11 cellular contexts compared by ENCODE assay signal in the genomic region with DNA sequence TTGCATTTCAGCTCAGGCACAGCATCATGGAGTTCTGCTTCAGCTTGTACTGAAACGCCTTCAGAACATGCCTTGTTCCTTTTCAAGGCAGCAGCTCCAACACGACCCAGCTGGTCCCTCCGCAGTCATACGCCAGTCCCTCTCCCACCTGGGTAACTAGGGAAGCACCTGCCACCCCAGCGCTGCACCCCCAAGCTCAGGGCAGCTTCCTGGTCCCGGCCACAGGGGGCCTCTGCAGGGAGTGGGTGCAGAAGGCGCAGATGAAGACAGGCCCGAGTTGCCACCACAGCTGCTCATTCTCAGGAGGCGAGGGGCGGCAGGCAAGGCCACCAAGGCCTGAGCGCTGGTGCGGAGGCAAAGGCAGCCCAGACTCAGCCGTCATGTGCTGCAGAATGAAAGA. TPM values are rescaled to one million over a fixed set of nuclear protein-coding genes. Genes with fewer than 3 reads are reported as not detected.
DNase-seq lines count a peak whose midpoint lies in the region; ATAC-seq and TF ChIP-seq lines count a peak whose summit lies in the region.
"Had no signal": no experiment of that assay in that cellular context is flagged by ENCODE, and none has a peak within 500 bp of the region (broad histone marks: within the 10 kb centered on the region; RNA-seq: fewer than 3 reads in every experiment).

No MANE protein-coding gene starts in this region.

- H3K4me3 ChIP-seq in GM23248 (no peak overlapping the region), heart left ventricle (no peak overlapping the region)

- H3K27ac ChIP-seq in GM23248: peak overlapping the region; percentile 99
- peak overlapping the region in 9 of 12 donors; percentile 80 to 92 (median 83) for H3K27ac ChIP-seq in heart left ventricle

- H3K9me3 ChIP-seq in GM23248 (ENCODE audit: low read depth) (no peaks in the 10 kb centered on the region), heart left ventricle (no peaks in the 10 kb centered on the region)
- H3K9me3 ChIP-seq: neutrophil had no signal

- peaks cover 89% of the 10 kb centered on the region for H3K79me2 ChIP-seq in GM23248 (ENCODE audit: insufficient read depth)

- ATAC-seq in heart left ventricle: no peak
- peak in 1 of 2 donors; percentile 29 for ATAC-seq in stimulated activated naive B cell treated with anti-CD40 and anti-IgM and Interleukin-4, amounts not matched to agents 10 μg/mL and 1 μg/mL and 100 μg/mL, for 72 hours (replicated peaks)
- no peak for ATAC-seq in HG03175 (IDR thresholded peaks at IDR 0.05; ENCODE audit: unreplicated experiment)

- H3K36me3 Mint-ChIP-seq in activated CD4-positive, alpha-beta memory T cell treated with anti-CD3 and anti-CD28 coated beads, Interleukin-2, amount 10 ng/mL, durations not matched to agents 7 days and 5 days (ENCODE audit: low read depth): peaks cover 94% of the 10 kb centered on the region
- H3K36me3 Mint-ChIP-seq in stimulated activated naive B cell treated with anti-CD40 and anti-IgM and Interleukin-4, amounts not matched to agents 10 μg/mL and 1 μg/mL and 100 μg/mL, for 72 hours: peaks cover 71 to 78% of the 10 kb centered on the region in 2 donors

- H3K4me2 ChIP-seq in GM23248 (ENCODE audit: unreplicated experiment): no peak overlapping the region

- H3K27ac Mint-ChIP-seq in activated CD4-positive, alpha-beta memory T cell treated with anti-CD3 and anti-CD28 coated beads, Interleukin-2, amount 10 ng/mL, durations not matched to agents 7 days and 5 days: peak overlapping the region; percentile 95
- peak overlapping the region; percentile 91 for H3K27ac Mint-ChIP-seq in stimulated activated naive B cell treated with anti-CD40 and anti-IgM and Interleukin-4, amounts not matched to agents 10 μg/mL and 1 μg/mL and 100 μg/mL, for 72 hours

- in situ Hi-C loops in GM23248 (cut with MboI): no loop called here

- no peak for TF ChIP-seq POLR2A in heart left ventricle (IDR thresholded peaks at IDR 0.05)

- H3K36me3 ChIP-seq in GM23248 (ENCODE audit: low read depth): peaks cover 34% of the 10 kb centered on the region
- peaks cover 3 to 98% (median 77%) of the 10 kb centered on the region in 9 donors for H3K36me3 ChIP-seq in heart left ventricle

- H4K20me1 ChIP-seq in GM23248 (ENCODE audit: insufficient read depth): no peaks in the 10 kb centered on the region; the same call in 1 of the 2 replicates

- H3K4me1 ChIP-seq in GM23248 (ENCODE audit: insufficient read depth) (peaks cover 72% of the 10 kb centered on the region), heart left ventricle (peaks cover 25 to 92% (median 73%) of the 10 kb centered on the region in 12 donors)

- H3K27me3 ChIP-seq in GM23248 (replicated peaks; ENCODE audit: insufficient read depth) (no peaks in the 10 kb centered on the region), heart left ventricle (no peaks in the 10 kb centered on the region)
- H3K27me3 ChIP-seq: neutrophil had no signal

- H3K4me3 Mint-ChIP-seq in activated CD4-positive, alpha-beta memory T cell treated with anti-CD3 and anti-CD28 coated beads, Interleukin-2, amount 10 ng/mL, durations not matched to agents 7 days and 5 days: peak overlapping the region; percentile 13
- H3K4me3 Mint-ChIP-seq in stimulated activated naive B cell treated with anti-CD40 and anti-IgM and Interleukin-4, amounts not matched to agents 10 μg/mL and 1 μg/mL and 100 μg/mL, for 72 hours: peak overlapping the region in 1 of 2 donors; percentile 62

- no peaks in the 10 kb centered on the region for H3K9me3 Mint-ChIP-seq in activated CD4-positive, alpha-beta memory T cell treated with anti-CD3 and anti-CD28 coated beads, Interleukin-2, amount 10 ng/mL, durations not matched to agents 7 days and 5 days
- no peaks in the 10 kb centered on the region for H3K9me3 Mint-ChIP-seq in stimulated activated naive B cell treated with anti-CD40 and anti-IgM and Interleukin-4, amounts not matched to agents 10 μg/mL and 1 μg/mL and 100 μg/mL, for 72 hours

- CTCF ChIA-PET in activated CD4-positive, alpha-beta memory T cell treated with anti-CD3 and anti-CD28 coated beads, Interleukin-2, amount 10 ng/mL, durations not matched to agents 7 days and 5 days (lab: Charles Lee): interaction anchor here (1.5 to 4.0 kb wide), 2 partner anchors 22 to 392 kb away, joined by 5 to 26 read pairs; a partner anchor contains a TSS

- intact Hi-C loops in heart left ventricle (cut with DNase I): no loop called here

- DNase-seq in GM23248 (no peak), heart left ventricle (peak in 2 of 5 donors; percentile 25 to 58), AG20443 (ENCODE audit: low spot score) (no peak), epidermal melanocyte (ENCODE audit: insufficient read length, low spot score) (no peak)
- DNase-seq in activated CD4-positive, alpha-beta memory T cell treated with anti-CD3 and anti-CD28 coated beads, Interleukin-2, amount 10 ng/mL, durations not matched to agents 7 days and 5 days: no peak
- no peak for DNase-seq in stimulated activated naive B cell treated with anti-CD40 and anti-IgM and Interleukin-4, amounts not matched to agents 10 μg/mL and 1 μg/mL and 100 μg/mL, for 72 hours
- DNase-seq: DMS79 treated with DMSO at 0.1 percent for 48 hours; NCI-H524 treated with DMSO at 0.1 percent for 48 hours; stimulated activated CD4-positive, alpha-beta T cell treated with anti-CD3 and anti-CD28 coated beads, Interleukin-4, amount 100 ng/mL, for 24 hours had no signal

- H3F3A ChIP-seq in GM23248 (ENCODE audit: insufficient read depth): peaks cover 77% of the 10 kb centered on the region

- H3K9ac ChIP-seq in GM23248: no peak overlapping the region

- peaks cover 92% of the 10 kb centered on the region for H3K4me1 Mint-ChIP-seq in activated CD4-positive, alpha-beta memory T cell treated with anti-CD3 and anti-CD28 coated beads, Interleukin-2, amount 10 ng/mL, durations not matched to agents 7 days and 5 days
- peaks cover 51 to 81% of the 10 kb centered on the region in 2 donors for H3K4me1 Mint-ChIP-seq in stimulated activated naive B cell treated with anti-CD40 and anti-IgM and Interleukin-4, amounts not matched to agents 10 μg/mL and 1 μg/mL and 100 μg/mL, for 72 hours

- 88 to 89% methylated on average over 12 to 13 of the region's 13 CpGs for WGBS in GM23248 (ENCODE audit: low coverage in 1 of 2, low lambda C conversion rate in 2 of 2, missing lambda C conversion rate in 2 of 2), 2 experiments
- 61 to 91% (median 83%) methylated on average over 9 to 13 of the region's 13 CpGs for WGBS in heart left ventricle, 4 donors

- POLR2A ChIA-PET in activated CD4-positive, alpha-beta memory T cell treated with anti-CD3 and anti-CD28 coated beads, Interleukin-2, amount 10 ng/mL, durations not matched to agents 7 days and 5 days (lab: Charles Lee): interaction anchor here (0.8 to 23.4 kb wide), 3 partner anchors 11 to 82 kb away, joined by 3 to 503 read pairs (median 6); a partner anchor contains a TSS

- TF ChIP-seq CTCF in heart left ventricle (IDR thresholded peaks at IDR 0.05): no peak

- no peak overlapping the region for H2AFZ ChIP-seq in GM23248

- no peaks in the 10 kb centered on the region for H3K9me2 ChIP-seq in GM23248 (ENCODE audit: insufficient read depth)

- no peaks in the 10 kb centered on the region for H3K27me3 Mint-ChIP-seq in activated CD4-positive, alpha-beta memory T cell treated with anti-CD3 and anti-CD28 coated beads, Interleukin-2, amount 10 ng/mL, durations not matched to agents 7 days and 5 days
- H3K27me3 Mint-ChIP-seq in stimulated activated naive B cell treated with anti-CD40 and anti-IgM and Interleukin-4, amounts not matched to agents 10 μg/mL and 1 μg/mL and 100 μg/mL, for 72 hours: no peaks in the 10 kb centered on the region

RNA-seq across cellular contexts. Expression of a gene that starts 21.8 kb away (rescaled TPM):
- total RNA-seq in GM23248 (2014; rRNA removed; shearing (Covaris generic)): 471 and 487 TPM in 2 replicates
- 413 and 419 TPM in 2 replicates for polyA plus RNA-seq in GM23248 (2016; fragmentation: Nextera tagmentation; extraction: Ambion mirVana)
- 100 to 1,000 TPM; 463 to 465 TPM for total RNA-seq in activated CD4-positive, alpha-beta memory T cell treated with anti-CD3 and anti-CD28 coated beads, Interleukin-2, amount 10 ng/mL, durations not matched to agents 7 days and 5 days
- total RNA-seq in heart left ventricle: 100 to 1,000 TPM; 113 to 299 (median 185) TPM
- polyA plus RNA-seq in heart left ventricle: 100 to 1,000 TPM in 1 of 2 donors, 10 to 100 TPM in 1; 76.1 to 279 TPM
